Comparison of ENCODE assay signal across 18 cellular contexts in genomic region chr7:155448632-155449007, GRCh38. TPM values are rescaled to one million over a fixed set of nuclear protein-coding genes. Genes with fewer than 3 reads are reported as not detected.
A peak's percentile ranks its signal among the peaks of the same experiment; 100 is the strongest.
DNase-seq lines count a peak whose midpoint lies in the region; ATAC-seq lines count a peak whose summit lies in the region.
"Had no signal": no experiment of that assay in that cellular context is flagged by ENCODE, and none has a peak within 500 bp of the region (broad histone marks: within the 10 kb centered on the region; RNA-seq: fewer than 3 reads in every experiment).

No MANE protein-coding gene starts in this region.

- no peak overlapping the region for H3K4me3 Mint-ChIP-seq in activated CD8-positive, alpha-beta memory T cell treated with anti-CD3 and anti-CD28 coated beads, Interleukin-2, amount 10 ng/mL, durations not matched to agents 7 days and 5 days
- peak overlapping the region; percentile 77 for H3K4me3 Mint-ChIP-seq in T-helper 17 cell
- no peak overlapping the region for H3K4me3 Mint-ChIP-seq in stimulated activated effector memory CD8-positive, alpha-beta T cell treated with anti-CD3 and anti-CD28 coated beads, Interleukin-12 subunit alpha, Interleukin-12 subunit beta, amount 100 ng/mL, for 72 hours
- no peak overlapping the region for H3K4me3 Mint-ChIP-seq in activated T-helper 1 cell treated with anti-CD3 and anti-CD28 coated beads, Interleukin-12 subunit alpha, Interleukin-12 subunit beta, Interleukin-2, Interleukin-4 antibody, amounts not matched to agents 30 ng/mL and 10 ng/mL and 1 ng/mL, durations not matched to agents 14 hours and 24 hours and 36 hours
- H3K4me3 Mint-ChIP-seq: activated naive CD4-positive, alpha-beta T cell treated with anti-CD3 and anti-CD28 coated beads for 36 hours had no signal

- intact Hi-C loops in left colon (cut with DNase I, micrococcal nuclease), result no loop called here
- intact Hi-C loops in activated T-helper 1 cell treated with anti-CD3 and anti-CD28 coated beads, Interleukin-12 subunit alpha, Interleukin-12 subunit beta, Interleukin-2, Interleukin-4 antibody, amounts not matched to agents 30 ng/mL and 10 ng/mL and 1 ng/mL, durations not matched to agents 14 hours and 24 hours and 36 hours (cut with micrococcal nuclease), result no loop called here

- DNase-seq in activated CD8-positive, alpha-beta memory T cell treated with anti-CD3 and anti-CD28 coated beads, Interleukin-2, amount 10 ng/mL, durations not matched to agents 7 days and 5 days, result no peak
- no peak for DNase-seq in activated CD8-positive, alpha-beta memory T cell treated with anti-CD3 and anti-CD28 coated beads for 24 hours
- DNase-seq in T-helper 17 cell, result no peak
- DNase-seq in left colon, result no peak
- no peak for DNase-seq in stimulated activated effector memory CD8-positive, alpha-beta T cell treated with anti-CD3 and anti-CD28 coated beads, Interleukin-12 subunit alpha, Interleukin-12 subunit beta, amount 100 ng/mL, for 72 hours (ENCODE audit: low spot score in 2 of 2)
- DNase-seq in activated T-helper 1 cell treated with anti-CD3 and anti-CD28 coated beads, Interleukin-12 subunit alpha, Interleukin-12 subunit beta, Interleukin-2, Interleukin-4 antibody, amounts not matched to agents 30 ng/mL and 10 ng/mL and 1 ng/mL, durations not matched to agents 14 hours and 24 hours and 36 hours (ENCODE audit: low spot score), result no peak
- no peak for DNase-seq in T-helper 2 cell
- DNase-seq: activated naive CD4-positive, alpha-beta T cell treated with anti-CD3 and anti-CD28 coated beads for 36 hours; effector memory CD8-positive, alpha-beta T cell; gastrocnemius medialis; NCI-H1417 treated with DMSO at 0.1 percent for 48 hours; NCI-H510A treated with DMSO at 0.1 percent for 48 hours; SHP77; stimulated activated CD4-positive, alpha-beta T cell treated with anti-CD3 and anti-CD28 coated beads, Interleukin-12 subunit alpha, Interleukin-12 subunit beta, amount 100 ng/mL, for 4 hours had no signal

- peak overlapping the region; percentile 5 for H3K27ac Mint-ChIP-seq in activated CD8-positive, alpha-beta memory T cell treated with anti-CD3 and anti-CD28 coated beads, Interleukin-2, amount 10 ng/mL, durations not matched to agents 7 days and 5 days
- no peak overlapping the region for H3K27ac Mint-ChIP-seq in T-helper 17 cell
- no peak overlapping the region for H3K27ac Mint-ChIP-seq in stimulated activated effector memory CD8-positive, alpha-beta T cell treated with anti-CD3 and anti-CD28 coated beads, Interleukin-12 subunit alpha, Interleukin-12 subunit beta, amount 100 ng/mL, for 72 hours
- H3K27ac Mint-ChIP-seq in activated T-helper 1 cell treated with anti-CD3 and anti-CD28 coated beads, Interleukin-12 subunit alpha, Interleukin-12 subunit beta, Interleukin-2, Interleukin-4 antibody, amounts not matched to agents 30 ng/mL and 10 ng/mL and 1 ng/mL, durations not matched to agents 14 hours and 24 hours and 36 hours, result no peak overlapping the region
- H3K27ac Mint-ChIP-seq: effector memory CD8-positive, alpha-beta T cell had no signal

- CTCF ChIA-PET in activated CD8-positive, alpha-beta memory T cell treated with anti-CD3 and anti-CD28 coated beads, Interleukin-2, amount 10 ng/mL, durations not matched to agents 7 days and 5 days (lab: Charles Lee), result no interaction called here

- peaks cover 76% of the 10 kb centered on the region for H3K27me3 Mint-ChIP-seq in activated CD8-positive, alpha-beta memory T cell treated with anti-CD3 and anti-CD28 coated beads, Interleukin-2, amount 10 ng/mL, durations not matched to agents 7 days and 5 days
- peaks cover 64% of the 10 kb centered on the region for H3K27me3 Mint-ChIP-seq in T-helper 17 cell
- peaks cover 56% of the 10 kb centered on the region for H3K27me3 Mint-ChIP-seq in activated T-helper 1 cell treated with anti-CD3 and anti-CD28 coated beads, Interleukin-12 subunit alpha, Interleukin-12 subunit beta, Interleukin-2, Interleukin-4 antibody, amounts not matched to agents 30 ng/mL and 10 ng/mL and 1 ng/mL, durations not matched to agents 14 hours and 24 hours and 36 hours (ENCODE audit: insufficient read depth)

- H3K36me3 Mint-ChIP-seq in activated CD8-positive, alpha-beta memory T cell treated with anti-CD3 and anti-CD28 coated beads, Interleukin-2, amount 10 ng/mL, durations not matched to agents 7 days and 5 days, result no peaks in the 10 kb centered on the region
- H3K36me3 Mint-ChIP-seq in T-helper 17 cell (ENCODE audit: low read depth), result peaks cover 5% of the 10 kb centered on the region
- H3K36me3 Mint-ChIP-seq in stimulated activated effector memory CD8-positive, alpha-beta T cell treated with anti-CD3 and anti-CD28 coated beads, Interleukin-12 subunit alpha, Interleukin-12 subunit beta, amount 100 ng/mL, for 72 hours, result peaks cover 6% of the 10 kb centered on the region
- peaks cover 6% of the 10 kb centered on the region for H3K36me3 Mint-ChIP-seq in activated T-helper 1 cell treated with anti-CD3 and anti-CD28 coated beads, Interleukin-12 subunit alpha, Interleukin-12 subunit beta, Interleukin-2, Interleukin-4 antibody, amounts not matched to agents 30 ng/mL and 10 ng/mL and 1 ng/mL, durations not matched to agents 14 hours and 24 hours and 36 hours (ENCODE audit: low read depth)

- no peak for ATAC-seq in activated CD8-positive, alpha-beta memory T cell treated with anti-CD3 and anti-CD28 coated beads, Interleukin-2, amount 10 ng/mL, durations not matched to agents 7 days and 5 days
- ATAC-seq in T-helper 17 cell (no peak), left colon (peak; percentile 59), HG02642 (IDR thresholded peaks at IDR 0.05; ENCODE audit: poor library complexity, unreplicated experiment) (no peak)
- peak; percentile 25 for ATAC-seq in stimulated activated effector memory CD8-positive, alpha-beta T cell treated with anti-CD3 and anti-CD28 coated beads, Interleukin-12 subunit alpha, Interleukin-12 subunit beta, amount 100 ng/mL, for 72 hours
- ATAC-seq: effector memory CD8-positive, alpha-beta T cell; gastrocnemius medialis had no signal

- H3K4me1 Mint-ChIP-seq in activated CD8-positive, alpha-beta memory T cell treated with anti-CD3 and anti-CD28 coated beads, Interleukin-2, amount 10 ng/mL, durations not matched to agents 7 days and 5 days, result no peaks in the 10 kb centered on the region
- peaks cover 19% of the 10 kb centered on the region for H3K4me1 Mint-ChIP-seq in T-helper 17 cell
- H3K4me1 Mint-ChIP-seq in stimulated activated effector memory CD8-positive, alpha-beta T cell treated with anti-CD3 and anti-CD28 coated beads, Interleukin-12 subunit alpha, Interleukin-12 subunit beta, amount 100 ng/mL, for 72 hours, result peaks cover 14% of the 10 kb centered on the region
- no peaks in the 10 kb centered on the region for H3K4me1 Mint-ChIP-seq in activated T-helper 1 cell treated with anti-CD3 and anti-CD28 coated beads, Interleukin-12 subunit alpha, Interleukin-12 subunit beta, Interleukin-2, Interleukin-4 antibody, amounts not matched to agents 30 ng/mL and 10 ng/mL and 1 ng/mL, durations not matched to agents 14 hours and 24 hours and 36 hours (ENCODE audit: low read depth)

- H3K9me3 Mint-ChIP-seq in activated CD8-positive, alpha-beta memory T cell treated with anti-CD3 and anti-CD28 coated beads, Interleukin-2, amount 10 ng/mL, durations not matched to agents 7 days and 5 days (ENCODE audit: low read depth), result no peaks in the 10 kb centered on the region
- H3K9me3 Mint-ChIP-seq in stimulated activated effector memory CD8-positive, alpha-beta T cell treated with anti-CD3 and anti-CD28 coated beads, Interleukin-12 subunit alpha, Interleukin-12 subunit beta, amount 100 ng/mL, for 72 hours, result no peaks in the 10 kb centered on the region
- no peaks in the 10 kb centered on the region for H3K9me3 Mint-ChIP-seq in activated T-helper 1 cell treated with anti-CD3 and anti-CD28 coated beads, Interleukin-12 subunit alpha, Interleukin-12 subunit beta, Interleukin-2, Interleukin-4 antibody, amounts not matched to agents 30 ng/mL and 10 ng/mL and 1 ng/mL, durations not matched to agents 14 hours and 24 hours and 36 hours
- H3K9me3 Mint-ChIP-seq: activated naive CD4-positive, alpha-beta T cell treated with anti-CD3 and anti-CD28 coated beads for 36 hours; effector memory CD8-positive, alpha-beta T cell had no signal

- H3K9me3 ChIP-seq in T-helper 17 cell (ENCODE audit: control insufficient read depth, low read length, poor library complexity, severe bottlenecking), result no peaks in the 10 kb centered on the region
- H3K9me3 ChIP-seq: gastrocnemius medialis, neutrophil had no signal

RNA-seq across cellular contexts. Expression of gene EN2, which starts 9.3 kb away (rescaled TPM):
- not detected for total RNA-seq in activated CD8-positive, alpha-beta memory T cell treated with anti-CD3 and anti-CD28 coated beads, Interleukin-2, amount 10 ng/mL, durations not matched to agents 7 days and 5 days
- total RNA-seq in T-helper 17 cell (not detected), left colon (not detected)
- not detected in 2 replicates for total RNA-seq in activated T-helper 1 cell treated with anti-CD3 and anti-CD28 coated beads, Interleukin-12 subunit alpha, Interleukin-12 subunit beta, Interleukin-2, Interleukin-4 antibody, amounts not matched to agents 30 ng/mL and 10 ng/mL and 1 ng/mL, durations not matched to agents 14 hours and 24 hours and 36 hours
- total RNA-seq: activated CD8-positive, alpha-beta memory T cell treated with anti-CD3 and anti-CD28 coated beads for 36 hours; activated naive CD4-positive, alpha-beta T cell treated with anti-CD3 and anti-CD28 coated beads for 36 hours; temporal lobe had no signal

Comparison
In these comparisons a context has a peak if more than half of its experiments do, and no peak if none do; other contexts are left out.
1. ATAC-seq: peak in left colon (single experiment) and stimulated activated effector memory CD8-positive, alpha-beta T cell treated with anti-CD3 and anti-CD28 coated beads, Interleukin-12 subunit alpha, Interleukin-12 subunit beta, amount 100 ng/mL, for 72 hours (single experiment); none in activated CD8-positive, alpha-beta memory T cell treated with anti-CD3 and anti-CD28 coated beads, Interleukin-2, amount 10 ng/mL, durations not matched to agents 7 days and 5 days (single experiment), T-helper 17 cell (single experiment) and HG02642 (single experiment).